ENCODE assay signal across 12 cellular contexts in the genomic region with DNA sequence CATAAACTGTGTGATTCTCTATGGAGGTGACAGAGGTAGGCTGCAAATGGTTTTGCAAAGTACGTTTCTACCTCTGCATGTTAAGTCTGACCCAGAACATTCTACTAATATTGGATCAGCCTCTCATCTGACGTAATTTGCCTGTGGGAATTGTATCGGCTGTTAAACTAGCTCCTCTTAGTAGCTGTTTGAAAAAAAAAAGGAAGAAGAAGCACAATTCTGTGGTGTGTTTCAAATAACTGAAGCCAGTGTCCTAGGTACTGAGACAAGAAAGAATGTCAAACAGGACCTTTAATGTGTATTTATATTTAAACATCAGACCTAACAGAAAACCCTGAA.
DNase-seq lines count a peak whose midpoint lies in the region; ATAC-seq and TF ChIP-seq lines count a peak whose summit lies in the region.
"Had no signal": no experiment of that assay in that cellular context is flagged by ENCODE, and none has a peak within 500 bp of the region (broad histone marks: within the 10 kb centered on the region; RNA-seq: fewer than 3 reads in every experiment).

No MANE protein-coding gene starts in this region.

- no peaks in the 10 kb centered on the region for H3K36me3 ChIP-seq in adrenal gland (replicated peaks in 1 of 2)
- H3K36me3 ChIP-seq in sigmoid colon, result no peaks in the 10 kb centered on the region

- WGBS in adrenal gland, 4 donors, result 9 to 31% (median 21%) methylated on average over 3 of the region's 3 CpGs
- 58 to 75% methylated on average over 3 of the region's 3 CpGs for WGBS in sigmoid colon, 2 donors

- H3K27ac ChIP-seq in adrenal gland (peak overlapping the region; percentile 8 to 80 (median 51)), sigmoid colon (peak overlapping the region; percentile 59 to 72 (median 70))
- H3K27ac ChIP-seq: C4-2B had no signal

- H3K9me3 ChIP-seq in adrenal gland (replicated peaks in 1 of 3), result no peaks in the 10 kb centered on the region
- H3K9me3 ChIP-seq in sigmoid colon, result no peaks in the 10 kb centered on the region

- DNase-seq in ELR (ENCODE audit: low read depth) (peak; percentile 56), adrenal gland (peak in 3 of 7 donors; percentile 9 to 18 (median 15)), left cardiac atrium (no peak), sigmoid colon (no peak), NCI-H2196 treated with DMSO at 0.1 percent for 48 hours (lab: John Stamatoyannopoulos, UW; ENCODE audit: unreplicated experiment) (no peak), NCI-H2081 (lab: John Stamatoyannopoulos, UW) (no peak), KG1 (lab: John Stamatoyannopoulos, UW) (no peak), NCI-H1417 (lab: John Stamatoyannopoulos, UW) (no peak)
- DNase-seq: activated CD4-positive, alpha-beta memory T cell treated with anti-CD3 and anti-CD28 coated beads for 36 hours had no signal

- H3K27me3 ChIP-seq in adrenal gland, result no peaks in the 10 kb centered on the region
- H3K27me3 ChIP-seq in sigmoid colon, result no peaks in the 10 kb centered on the region

- intact Hi-C loops in adrenal gland (cut with DNase I) (loop anchor here in 1 of 2 donors (10.0 kb wide), 1 partner anchor 234 kb away; no protein-coding TSS in a partner anchor), left cardiac atrium (cut with DNase I) (loop anchor here in 1 of 2 donors (10.0 kb wide), 2 partner anchors 114 to 234 kb away; no protein-coding TSS in a partner anchor), sigmoid colon (cut with DNase I) (loop anchor here (2.0 kb wide), 1 partner anchor 478 kb away; the partner anchor contains the start of gene RBMS3)

- ATAC-seq in left cardiac atrium, result peak; percentile 59 to 69
- ATAC-seq: activated naive CD4-positive, alpha-beta T cell treated with anti-CD3 and anti-CD28 coated beads, Interleukin-2, amount 50 U/mL, for 72 hours; natural killer cell treated with Interleukin-12 subunit alpha and Interleukin-12 subunit beta and Interleukin-15 and Interleukin-18, amount 100 ng/mL, for 72 hours had no signal

- no peak overlapping the region for H3K4me3 ChIP-seq in adrenal gland
- no peak overlapping the region for H3K4me3 ChIP-seq in sigmoid colon

- TF ChIP-seq POLR2A in adrenal gland (IDR thresholded peaks at IDR 0.05), result no peak
- no peak for TF ChIP-seq POLR2A in sigmoid colon (IDR thresholded peaks at IDR 0.05)

- TF ChIP-seq EP300 in sigmoid colon (IDR thresholded peaks at IDR 0.05), result no peak

- peaks cover 20 to 41% of the 10 kb centered on the region in 2 donors for H3K4me1 ChIP-seq in adrenal gland (replicated peaks in 1 of 2)
- peaks cover 0 to 48% (median 36%) of the 10 kb centered on the region in 4 donors for H3K4me1 ChIP-seq in sigmoid colon

- TF ChIP-seq CTCF in adrenal gland (IDR thresholded peaks at IDR 0.05), result no peak
- TF ChIP-seq CTCF in sigmoid colon (IDR thresholded peaks at IDR 0.05), result no peak
